8 cellular contexts compared by ENCODE assay signal in genomic region chr1:11967028-11967547, GRCh38. TPM values are rescaled to one million over a fixed set of nuclear protein-coding genes. Genes with fewer than 3 reads are reported as not detected.
A peak's percentile ranks its signal among the peaks of the same experiment; 100 is the strongest.
DNase-seq lines count a peak whose midpoint lies in the region; ATAC-seq and TF ChIP-seq lines count a peak whose summit lies in the region.

No MANE protein-coding gene starts in this region.

- H3K9me3 ChIP-seq in body of pancreas = no peaks in the 10 kb centered on the region

- intact Hi-C loops in body of pancreas (cut with DNase I) = loop anchor here (10.0 kb wide), 1 partner anchor 132 kb away; no protein-coding TSS in a partner anchor

- no peaks in the 10 kb centered on the region for H3K27me3 ChIP-seq in H7 (ENCODE audit: control insufficient read depth, insufficient read depth, low read length)
- no peaks in the 10 kb centered on the region for H3K27me3 ChIP-seq in body of pancreas

- peaks cover 10% of the 10 kb centered on the region for H3K4me1 ChIP-seq in body of pancreas

- TF ChIP-seq CTCF in body of pancreas (IDR thresholded peaks at IDR 0.05) = peak; percentile 36 to 95 (median 84)

- H3K4me3 ChIP-seq in H7 (ENCODE audit: insufficient read depth, low read depth, low read length) (no peak overlapping the region), body of pancreas (no peak overlapping the region)

- peak; percentile 43 for DNase-seq in Ammon's horn (ENCODE audit: low spot score)
- peak; percentile 94 for DNase-seq in H7
- peak; percentile 95 for DNase-seq in NCI-H510A treated with DMSO at 0.1 percent for 48 hours (lab: John Stamatoyannopoulos, UW)
- DNase-seq in body of pancreas = peak; percentile 63 to 85 (median 77)
- peak; percentile 16 for DNase-seq in kidney glomerular epithelial cell (lab: John Stamatoyannopoulos, UW)
- no peak for DNase-seq in stimulated activated CD4-positive, alpha-beta T cell treated with anti-CD3 and anti-CD28 coated beads, Interleukin-15, amount 100 ng/mL, for 24 hours

- peak; percentile 89 for ATAC-seq in body of pancreas
- ATAC-seq in GM18907 (IDR thresholded peaks at IDR 0.05; ENCODE audit: unreplicated experiment) = no peak
- ATAC-seq in GM19395 (IDR thresholded peaks at IDR 0.05; ENCODE audit: unreplicated experiment) = no peak

- H3K36me3 ChIP-seq in H7 (replicated peaks; ENCODE audit: control insufficient read depth, insufficient read depth, low read length) (peaks cover 12% of the 10 kb centered on the region), body of pancreas (replicated peaks in 1 of 2; ENCODE audit: insufficient read depth in 1 of 2, low read depth in 2 of 2) (peaks cover 0 to 7% of the 10 kb centered on the region in 2 donors)

- no peak for TF ChIP-seq POLR2A in body of pancreas (IDR thresholded peaks at IDR 0.05)

- 12 to 38% methylated on average over 4 to 6 of the region's 6 CpGs for WGBS in body of pancreas, 2 donors

- H3K27ac ChIP-seq in body of pancreas = peak overlapping the region in 2 of 4 donors; percentile 14 to 64

RNA-seq across cellular contexts. Expression of gene MFN2, which starts 13.2 kb away (rescaled TPM):
- total RNA-seq in H7 (2014; rRNA removed; shearing (Covaris generic)) = 84.1 and 85.8 TPM in 2 replicates
- 10 to 100 TPM; 20.1 to 20.8 TPM for total RNA-seq in body of pancreas

RNA-seq across cellular contexts. Expression of gene PLOD1, which starts 32.6 kb away (rescaled TPM):
- 90.7 and 103 TPM in 2 replicates for total RNA-seq in H7 (2014; rRNA removed; shearing (Covaris generic))
- 10 to 100 TPM; 30.9 to 39.6 TPM for total RNA-seq in body of pancreas

RNA-seq across cellular contexts. Expression of gene KIAA2013, which starts 40.9 kb away (rescaled TPM):
- 105 and 113 TPM in 2 replicates for total RNA-seq in H7 (2014; rRNA removed; shearing (Covaris generic))
- total RNA-seq in body of pancreas = 10 to 100 TPM; 67.7 to 87.0 TPM

RNA-seq across cellular contexts. Expression of gene MIIP, which starts 52.2 kb away (rescaled TPM):
- total RNA-seq in H7 (2014; rRNA removed; shearing (Covaris generic)) = 165 and 172 TPM in 2 replicates
- total RNA-seq in body of pancreas = 10 to 100 TPM; 23.7 to 25.9 TPM
